Comparison of ENCODE assay signal across 9 cellular contexts in genomic region chr4:165873298-165874071, GRCh38.
DNase-seq lines count a peak whose midpoint lies in the region; ATAC-seq lines count a peak whose summit lies in the region.
"Had no signal": no experiment of that assay in that cellular context is flagged by ENCODE, and none has a peak within 500 bp of the region (broad histone marks: within the 10 kb centered on the region; RNA-seq: fewer than 3 reads in every experiment).

No MANE protein-coding gene starts in this region.

- ATAC-seq in HG03135 (IDR thresholded peaks at IDR 0.05; ENCODE audit: unreplicated experiment) (no peak), HG02981 (IDR thresholded peaks at IDR 0.05; ENCODE audit: unreplicated experiment) (no peak)

- DNase-seq in NCI-H1092 treated with DMSO at 0.1 percent for 48 hours (lab: John Stamatoyannopoulos, UW) (peak; percentile 75), NCI-H1092 (lab: John Stamatoyannopoulos, UW) (no peak), NCI-H69 (lab: John Stamatoyannopoulos, UW) (peak; percentile 81), midbrain (lab: John Stamatoyannopoulos, UW) (peak; percentile 22), inferior parietal cortex (ENCODE audit: extremely low spot score) (no peak)

- H3K27me3 ChIP-seq in endocrine pancreas (ENCODE audit: control insufficient read depth, insufficient read depth, low read length) = peaks cover 5% of the 10 kb centered on the region

- H3K4me1 ChIP-seq in endocrine pancreas (ENCODE audit: control insufficient read depth, insufficient read depth, low read length) = no peaks in the 10 kb centered on the region
- H3K4me1 ChIP-seq: BLaER1 treated with 17β-estradiol and CSF1 and Interleukin-3, amounts not matched to agents 10 nM and 100 nM had no signal

- H3K9ac ChIP-seq in endocrine pancreas (ENCODE audit: control insufficient read depth, insufficient read depth, low read length) = no peak overlapping the region
- H3K9ac ChIP-seq: BLaER1 treated with 17β-estradiol and CSF1 and Interleukin-3, amounts not matched to agents 10 nM and 100 nM had no signal

- peak overlapping the region; percentile 24 for H3K4me3 ChIP-seq in endocrine pancreas (ENCODE audit: control insufficient read depth, insufficient read depth, low read length)

- H3K36me3 ChIP-seq in endocrine pancreas (ENCODE audit: control insufficient read depth, insufficient read depth, low read length) = no peaks in the 10 kb centered on the region

- no peaks in the 10 kb centered on the region for H3K9me3 ChIP-seq in endocrine pancreas (ENCODE audit: control insufficient read depth, low read length)

Comparison
In these comparisons a context has a peak if more than half of its experiments do, and no peak if none do; other contexts are left out.
1. DNase-seq: peak in NCI-H1092 treated with DMSO at 0.1 percent for 48 hours (single experiment), NCI-H69 (single experiment) and midbrain (single experiment); none in NCI-H1092 (single experiment) and inferior parietal cortex (single experiment).